ENCODE assay signal across 21 cellular contexts in the genomic region with DNA sequence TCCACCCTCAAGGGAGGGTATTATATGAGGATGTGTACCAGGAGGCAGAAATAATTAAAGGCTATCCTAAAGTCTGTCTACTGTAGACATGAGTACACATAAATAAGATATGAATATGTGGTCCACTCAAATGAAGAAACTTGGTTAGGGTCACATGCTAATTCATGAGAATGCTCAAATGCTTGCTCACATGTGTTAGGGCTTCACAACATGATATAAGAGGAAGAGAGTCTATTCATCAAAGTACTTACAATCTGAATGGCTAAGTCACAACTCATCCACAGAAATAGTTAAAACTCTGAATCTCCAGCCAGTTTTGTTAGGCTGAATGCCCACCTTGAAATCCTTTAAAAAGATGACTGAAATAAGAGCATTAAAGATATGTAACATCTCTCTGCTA.
"Had no signal": no experiment of that assay in that cellular context is flagged by ENCODE, and none has a peak within 500 bp of the region (broad histone marks: within the 10 kb centered on the region; RNA-seq: fewer than 3 reads in every experiment).

No MANE protein-coding gene starts in this region.

- DNase-seq: activated CD4-positive, alpha-beta T cell treated with anti-CD3 and anti-CD28 coated beads for 4 hours; activated CD8-positive, alpha-beta memory T cell treated with anti-CD3 and anti-CD28 coated beads, Interleukin-2, amount 10 ng/mL, durations not matched to agents 7 days and 5 days; activated naive CD4-positive, alpha-beta T cell treated with anti-CD3 and anti-CD28 coated beads, Interleukin-2, amount 50 U/mL, for 16 hours; activated naive CD8-positive, alpha-beta T cell treated with anti-CD3 and anti-CD28 coated beads, Interleukin-2, amount 10 ng/mL, durations not matched to agents 7 days and 5 days; activated T-cell treated with anti-CD3 and anti-CD28 coated beads, Interleukin-2, amount 50 U/mL, for 48 hours; body of pancreas; central memory CD4-positive, alpha-beta T cell; MM.1S; NCI-H1105; NCI-H1436; NCI-H187; NCI-H2081 treated with DMSO at 0.1 percent for 48 hours; NCI-H446; NCI-H524; PC-3; SHP77 had no signal

- H3K27me3 ChIP-seq: ascending aorta, body of pancreas had no signal

- ATAC-seq: activated CD4-positive, CD25-positive, alpha-beta regulatory T cell treated with anti-CD3 and anti-CD28 coated beads, Interleukin-2, amount 50 U/mL, for 24 hours; activated CD8-positive, alpha-beta memory T cell treated with anti-CD3 and anti-CD28 coated beads, Interleukin-2, amount 10 ng/mL, durations not matched to agents 7 days and 5 days; PC-3 had no signal

- H3K27me3 Mint-ChIP-seq: activated CD8-positive, alpha-beta memory T cell treated with anti-CD3 and anti-CD28 coated beads, Interleukin-2, amount 10 ng/mL, durations not matched to agents 7 days and 5 days had no signal

- H3K4me1 ChIP-seq: ascending aorta had no signal

- H3K27ac Mint-ChIP-seq: activated CD8-positive, alpha-beta memory T cell treated with anti-CD3 and anti-CD28 coated beads, Interleukin-2, amount 10 ng/mL, durations not matched to agents 7 days and 5 days; activated naive CD8-positive, alpha-beta T cell treated with anti-CD3 and anti-CD28 coated beads, Interleukin-2, amount 10 ng/mL, durations not matched to agents 7 days and 5 days; T-helper 1 cell treated with Interleukin-12 subunit alpha and Interleukin-12 subunit beta and Interleukin-4 antibody, amounts not matched to agents 30 μg/mL and 1 μg/mL, for 36 hours had no signal

- H3K36me3 ChIP-seq: ascending aorta had no signal

- H3K4me3 ChIP-seq: ascending aorta, body of pancreas had no signal

- H3K4me3 Mint-ChIP-seq: activated CD8-positive, alpha-beta memory T cell treated with anti-CD3 and anti-CD28 coated beads, Interleukin-2, amount 10 ng/mL, durations not matched to agents 7 days and 5 days; activated naive CD8-positive, alpha-beta T cell treated with anti-CD3 and anti-CD28 coated beads, Interleukin-2, amount 10 ng/mL, durations not matched to agents 7 days and 5 days; T-helper 1 cell treated with Interleukin-12 subunit alpha and Interleukin-12 subunit beta and Interleukin-4 antibody, amounts not matched to agents 30 μg/mL and 1 μg/mL, for 36 hours had no signal

- FAIRE-seq: bronchial epithelial cell, RCC 7860 had no signal

- H3K36me3 Mint-ChIP-seq: activated naive CD8-positive, alpha-beta T cell treated with anti-CD3 and anti-CD28 coated beads, Interleukin-2, amount 10 ng/mL, durations not matched to agents 7 days and 5 days had no signal

- H3K27ac ChIP-seq: ascending aorta had no signal

- H3K9me3 ChIP-seq: ascending aorta, body of pancreas had no signal

- H3K9me3 Mint-ChIP-seq: activated naive CD8-positive, alpha-beta T cell treated with anti-CD3 and anti-CD28 coated beads, Interleukin-2, amount 10 ng/mL, durations not matched to agents 7 days and 5 days; T-helper 1 cell treated with Interleukin-12 subunit alpha and Interleukin-12 subunit beta and Interleukin-4 antibody, amounts not matched to agents 30 μg/mL and 1 μg/mL, for 36 hours had no signal
